2 cellular contexts compared by ENCODE assay signal in the genomic region with DNA sequence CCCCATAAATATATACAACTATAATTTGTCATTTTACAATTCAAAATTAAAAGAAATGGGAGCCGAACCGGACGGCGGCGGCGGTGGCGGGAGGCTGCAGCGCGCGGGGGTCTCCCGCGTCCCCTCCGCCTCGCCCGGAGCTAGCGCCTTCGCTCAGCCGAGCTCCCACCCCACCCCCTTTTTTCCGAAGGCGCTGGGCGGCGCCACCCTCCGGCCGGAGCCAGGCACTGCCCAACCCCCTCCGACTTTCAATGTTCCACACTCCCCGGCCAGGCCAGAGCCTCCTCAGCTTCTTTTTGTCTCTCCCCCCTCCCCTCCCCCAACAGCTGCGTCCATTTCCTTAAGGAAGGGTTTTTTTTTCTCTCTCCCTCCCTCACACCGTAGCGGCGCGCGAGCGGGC.
TF ChIP-seq lines count a peak whose summit lies in the region.

No MANE protein-coding gene starts in this region.

TF ChIP-seq in GM23338, 12 proteins besides CTCF, POLR2A, EP300 and RAD21 (continued from another document):
- TF ChIP-seq, protein P1, sequence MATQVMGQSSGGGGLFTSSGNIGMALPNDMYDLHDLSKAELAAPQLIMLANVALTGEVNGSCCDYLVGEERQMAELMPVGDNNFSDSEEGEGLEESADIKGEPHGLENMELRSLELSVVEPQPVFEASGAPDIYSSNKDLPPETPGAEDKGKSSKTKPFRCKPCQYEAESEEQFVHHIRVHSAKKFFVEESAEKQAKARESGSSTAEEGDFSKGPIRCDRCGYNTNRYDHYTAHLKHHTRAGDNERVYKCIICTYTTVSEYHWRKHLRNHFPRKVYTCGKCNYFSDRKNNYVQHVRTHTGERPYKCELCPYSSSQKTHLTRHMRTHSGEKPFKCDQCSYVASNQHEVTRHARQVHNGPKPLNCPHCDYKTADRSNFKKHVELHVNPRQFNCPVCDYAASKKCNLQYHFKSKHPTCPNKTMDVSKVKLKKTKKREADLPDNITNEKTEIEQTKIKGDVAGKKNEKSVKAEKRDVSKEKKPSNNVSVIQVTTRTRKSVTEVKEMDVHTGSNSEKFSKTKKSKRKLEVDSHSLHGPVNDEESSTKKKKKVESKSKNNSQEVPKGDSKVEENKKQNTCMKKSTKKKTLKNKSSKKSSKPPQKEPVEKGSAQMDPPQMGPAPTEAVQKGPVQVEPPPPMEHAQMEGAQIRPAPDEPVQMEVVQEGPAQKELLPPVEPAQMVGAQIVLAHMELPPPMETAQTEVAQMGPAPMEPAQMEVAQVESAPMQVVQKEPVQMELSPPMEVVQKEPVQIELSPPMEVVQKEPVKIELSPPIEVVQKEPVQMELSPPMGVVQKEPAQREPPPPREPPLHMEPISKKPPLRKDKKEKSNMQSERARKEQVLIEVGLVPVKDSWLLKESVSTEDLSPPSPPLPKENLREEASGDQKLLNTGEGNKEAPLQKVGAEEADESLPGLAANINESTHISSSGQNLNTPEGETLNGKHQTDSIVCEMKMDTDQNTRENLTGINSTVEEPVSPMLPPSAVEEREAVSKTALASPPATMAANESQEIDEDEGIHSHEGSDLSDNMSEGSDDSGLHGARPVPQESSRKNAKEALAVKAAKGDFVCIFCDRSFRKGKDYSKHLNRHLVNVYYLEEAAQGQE (IDR thresholded peaks at IDR 0.05; ENCODE audit: unreplicated experiment), result no peak
- TF ChIP-seq, protein P2, sequence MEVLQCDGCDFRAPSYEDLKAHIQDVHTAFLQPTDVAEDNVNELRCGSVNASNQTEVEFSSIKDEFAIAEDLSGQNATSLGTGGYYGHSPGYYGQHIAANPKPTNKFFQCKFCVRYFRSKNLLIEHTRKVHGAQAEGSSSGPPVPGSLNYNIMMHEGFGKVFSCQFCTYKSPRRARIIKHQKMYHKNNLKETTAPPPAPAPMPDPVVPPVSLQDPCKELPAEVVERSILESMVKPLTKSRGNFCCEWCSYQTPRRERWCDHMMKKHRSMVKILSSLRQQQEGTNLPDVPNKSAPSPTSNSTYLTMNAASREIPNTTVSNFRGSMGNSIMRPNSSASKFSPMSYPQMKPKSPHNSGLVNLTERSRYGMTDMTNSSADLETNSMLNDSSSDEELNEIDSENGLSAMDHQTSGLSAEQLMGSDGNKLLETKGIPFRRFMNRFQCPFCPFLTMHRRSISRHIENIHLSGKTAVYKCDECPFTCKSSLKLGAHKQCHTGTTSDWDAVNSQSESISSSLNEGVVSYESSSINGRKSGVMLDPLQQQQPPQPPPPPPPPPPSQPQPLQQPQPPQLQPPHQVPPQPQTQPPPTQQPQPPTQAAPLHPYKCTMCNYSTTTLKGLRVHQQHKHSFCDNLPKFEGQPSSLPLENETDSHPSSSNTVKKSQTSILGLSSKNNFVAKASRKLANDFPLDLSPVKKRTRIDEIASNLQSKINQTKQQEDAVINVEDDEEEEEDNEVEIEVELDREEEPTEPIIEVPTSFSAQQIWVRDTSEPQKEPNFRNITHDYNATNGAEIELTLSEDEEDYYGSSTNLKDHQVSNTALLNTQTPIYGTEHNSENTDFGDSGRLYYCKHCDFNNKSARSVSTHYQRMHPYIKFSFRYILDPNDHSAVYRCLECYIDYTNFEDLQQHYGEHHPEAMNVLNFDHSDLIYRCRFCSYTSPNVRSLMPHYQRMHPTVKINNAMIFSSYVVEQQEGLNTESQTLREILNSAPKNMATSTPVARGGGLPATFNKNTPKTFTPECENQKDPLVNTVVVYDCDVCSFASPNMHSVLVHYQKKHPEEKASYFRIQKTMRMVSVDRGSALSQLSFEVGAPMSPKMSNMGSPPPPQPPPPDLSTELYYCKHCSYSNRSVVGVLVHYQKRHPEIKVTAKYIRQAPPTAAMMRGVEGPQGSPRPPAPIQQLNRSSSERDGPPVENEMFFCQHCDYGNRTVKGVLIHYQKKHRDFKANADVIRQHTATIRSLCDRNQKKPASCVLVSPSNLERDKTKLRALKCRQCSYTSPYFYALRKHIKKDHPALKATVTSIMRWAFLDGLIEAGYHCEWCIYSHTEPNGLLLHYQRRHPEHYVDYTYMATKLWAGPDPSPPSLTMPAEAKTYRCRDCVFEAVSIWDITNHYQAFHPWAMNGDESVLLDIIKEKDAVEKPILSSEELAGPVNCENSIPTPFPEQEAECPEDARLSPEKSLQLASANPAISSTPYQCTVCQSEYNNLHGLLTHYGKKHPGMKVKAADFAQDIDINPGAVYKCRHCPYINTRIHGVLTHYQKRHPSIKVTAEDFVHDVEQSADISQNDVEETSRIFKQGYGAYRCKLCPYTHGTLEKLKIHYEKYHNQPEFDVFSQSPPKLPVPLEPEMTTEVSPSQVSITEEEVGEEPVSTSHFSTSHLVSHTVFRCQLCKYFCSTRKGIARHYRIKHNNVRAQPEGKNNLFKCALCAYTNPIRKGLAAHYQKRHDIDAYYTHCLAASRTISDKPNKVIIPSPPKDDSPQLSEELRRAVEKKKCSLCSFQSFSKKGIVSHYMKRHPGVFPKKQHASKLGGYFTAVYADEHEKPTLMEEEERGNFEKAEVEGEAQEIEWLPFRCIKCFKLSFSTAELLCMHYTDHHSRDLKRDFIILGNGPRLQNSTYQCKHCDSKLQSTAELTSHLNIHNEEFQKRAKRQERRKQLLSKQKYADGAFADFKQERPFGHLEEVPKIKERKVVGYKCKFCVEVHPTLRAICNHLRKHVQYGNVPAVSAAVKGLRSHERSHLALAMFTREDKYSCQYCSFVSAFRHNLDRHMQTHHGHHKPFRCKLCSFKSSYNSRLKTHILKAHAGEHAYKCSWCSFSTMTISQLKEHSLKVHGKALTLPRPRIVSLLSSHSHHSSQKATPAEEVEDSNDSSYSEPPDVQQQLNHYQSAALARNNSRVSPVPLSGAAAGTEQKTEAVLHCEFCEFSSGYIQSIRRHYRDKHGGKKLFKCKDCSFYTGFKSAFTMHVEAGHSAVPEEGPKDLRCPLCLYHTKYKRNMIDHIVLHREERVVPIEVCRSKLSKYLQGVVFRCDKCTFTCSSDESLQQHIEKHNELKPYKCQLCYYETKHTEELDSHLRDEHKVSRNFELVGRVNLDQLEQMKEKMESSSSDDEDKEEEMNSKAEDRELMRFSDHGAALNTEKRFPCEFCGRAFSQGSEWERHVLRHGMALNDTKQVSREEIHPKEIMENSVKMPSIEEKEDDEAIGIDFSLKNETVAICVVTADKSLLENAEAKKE (CRISPR knock-in tag; IDR thresholded peaks at IDR 0.05), result no peak
- no peak for TF ChIP-seq CREB1 (CRISPR knock-in tag; IDR thresholded peaks at IDR 0.05; ENCODE audit: low read depth)
- TF ChIP-seq, protein P3, sequence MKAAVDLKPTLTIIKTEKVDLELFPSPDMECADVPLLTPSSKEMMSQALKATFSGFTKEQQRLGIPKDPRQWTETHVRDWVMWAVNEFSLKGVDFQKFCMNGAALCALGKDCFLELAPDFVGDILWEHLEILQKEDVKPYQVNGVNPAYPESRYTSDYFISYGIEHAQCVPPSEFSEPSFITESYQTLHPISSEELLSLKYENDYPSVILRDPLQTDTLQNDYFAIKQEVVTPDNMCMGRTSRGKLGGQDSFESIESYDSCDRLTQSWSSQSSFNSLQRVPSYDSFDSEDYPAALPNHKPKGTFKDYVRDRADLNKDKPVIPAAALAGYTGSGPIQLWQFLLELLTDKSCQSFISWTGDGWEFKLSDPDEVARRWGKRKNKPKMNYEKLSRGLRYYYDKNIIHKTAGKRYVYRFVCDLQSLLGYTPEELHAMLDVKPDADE (IDR thresholded peaks at IDR 0.05), result no peak
- no peak for TF ChIP-seq STAT1 (IDR thresholded peaks at IDR 0.05; ENCODE audit: unreplicated experiment)
- no peak for TF ChIP-seq POLR2AphosphoS5 (IDR thresholded peaks at IDR 0.05; ENCODE audit: low read depth)
- no peak for TF ChIP-seq ZNF114 (CRISPR knock-in tag; IDR thresholded peaks at IDR 0.05)

TF ChIP-seq in WTC11, 78 proteins besides CTCF, POLR2A, EP300 and RAD21 (continued from another document):
- TF ChIP-seq, protein P4, sequence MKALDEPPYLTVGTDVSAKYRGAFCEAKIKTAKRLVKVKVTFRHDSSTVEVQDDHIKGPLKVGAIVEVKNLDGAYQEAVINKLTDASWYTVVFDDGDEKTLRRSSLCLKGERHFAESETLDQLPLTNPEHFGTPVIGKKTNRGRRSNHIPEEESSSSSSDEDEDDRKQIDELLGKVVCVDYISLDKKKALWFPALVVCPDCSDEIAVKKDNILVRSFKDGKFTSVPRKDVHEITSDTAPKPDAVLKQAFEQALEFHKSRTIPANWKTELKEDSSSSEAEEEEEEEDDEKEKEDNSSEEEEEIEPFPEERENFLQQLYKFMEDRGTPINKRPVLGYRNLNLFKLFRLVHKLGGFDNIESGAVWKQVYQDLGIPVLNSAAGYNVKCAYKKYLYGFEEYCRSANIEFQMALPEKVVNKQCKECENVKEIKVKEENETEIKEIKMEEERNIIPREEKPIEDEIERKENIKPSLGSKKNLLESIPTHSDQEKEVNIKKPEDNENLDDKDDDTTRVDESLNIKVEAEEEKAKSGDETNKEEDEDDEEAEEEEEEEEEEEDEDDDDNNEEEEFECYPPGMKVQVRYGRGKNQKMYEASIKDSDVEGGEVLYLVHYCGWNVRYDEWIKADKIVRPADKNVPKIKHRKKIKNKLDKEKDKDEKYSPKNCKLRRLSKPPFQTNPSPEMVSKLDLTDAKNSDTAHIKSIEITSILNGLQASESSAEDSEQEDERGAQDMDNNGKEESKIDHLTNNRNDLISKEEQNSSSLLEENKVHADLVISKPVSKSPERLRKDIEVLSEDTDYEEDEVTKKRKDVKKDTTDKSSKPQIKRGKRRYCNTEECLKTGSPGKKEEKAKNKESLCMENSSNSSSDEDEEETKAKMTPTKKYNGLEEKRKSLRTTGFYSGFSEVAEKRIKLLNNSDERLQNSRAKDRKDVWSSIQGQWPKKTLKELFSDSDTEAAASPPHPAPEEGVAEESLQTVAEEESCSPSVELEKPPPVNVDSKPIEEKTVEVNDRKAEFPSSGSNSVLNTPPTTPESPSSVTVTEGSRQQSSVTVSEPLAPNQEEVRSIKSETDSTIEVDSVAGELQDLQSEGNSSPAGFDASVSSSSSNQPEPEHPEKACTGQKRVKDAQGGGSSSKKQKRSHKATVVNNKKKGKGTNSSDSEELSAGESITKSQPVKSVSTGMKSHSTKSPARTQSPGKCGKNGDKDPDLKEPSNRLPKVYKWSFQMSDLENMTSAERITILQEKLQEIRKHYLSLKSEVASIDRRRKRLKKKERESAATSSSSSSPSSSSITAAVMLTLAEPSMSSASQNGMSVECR (CRISPR knock-in tag; IDR thresholded peaks at IDR 0.05; ENCODE audit: borderline replicate concordance), result no peak
- TF ChIP-seq, protein P5, sequence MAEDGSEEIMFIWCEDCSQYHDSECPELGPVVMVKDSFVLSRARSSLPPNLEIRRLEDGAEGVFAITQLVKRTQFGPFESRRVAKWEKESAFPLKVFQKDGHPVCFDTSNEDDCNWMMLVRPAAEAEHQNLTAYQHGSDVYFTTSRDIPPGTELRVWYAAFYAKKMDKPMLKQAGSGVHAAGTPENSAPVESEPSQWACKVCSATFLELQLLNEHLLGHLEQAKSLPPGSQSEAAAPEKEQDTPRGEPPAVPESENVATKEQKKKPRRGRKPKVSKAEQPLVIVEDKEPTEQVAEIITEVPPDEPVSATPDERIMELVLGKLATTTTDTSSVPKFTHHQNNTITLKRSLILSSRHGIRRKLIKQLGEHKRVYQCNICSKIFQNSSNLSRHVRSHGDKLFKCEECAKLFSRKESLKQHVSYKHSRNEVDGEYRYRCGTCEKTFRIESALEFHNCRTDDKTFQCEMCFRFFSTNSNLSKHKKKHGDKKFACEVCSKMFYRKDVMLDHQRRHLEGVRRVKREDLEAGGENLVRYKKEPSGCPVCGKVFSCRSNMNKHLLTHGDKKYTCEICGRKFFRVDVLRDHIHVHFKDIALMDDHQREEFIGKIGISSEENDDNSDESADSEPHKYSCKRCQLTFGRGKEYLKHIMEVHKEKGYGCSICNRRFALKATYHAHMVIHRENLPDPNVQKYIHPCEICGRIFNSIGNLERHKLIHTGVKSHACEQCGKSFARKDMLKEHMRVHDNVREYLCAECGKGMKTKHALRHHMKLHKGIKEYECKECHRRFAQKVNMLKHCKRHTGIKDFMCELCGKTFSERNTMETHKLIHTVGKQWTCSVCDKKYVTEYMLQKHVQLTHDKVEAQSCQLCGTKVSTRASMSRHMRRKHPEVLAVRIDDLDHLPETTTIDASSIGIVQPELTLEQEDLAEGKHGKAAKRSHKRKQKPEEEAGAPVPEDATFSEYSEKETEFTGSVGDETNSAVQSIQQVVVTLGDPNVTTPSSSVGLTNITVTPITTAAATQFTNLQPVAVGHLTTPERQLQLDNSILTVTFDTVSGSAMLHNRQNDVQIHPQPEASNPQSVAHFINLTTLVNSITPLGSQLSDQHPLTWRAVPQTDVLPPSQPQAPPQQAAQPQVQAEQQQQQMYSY (CRISPR knock-in tag; IDR thresholded peaks at IDR 0.05), result no peak
- TF ChIP-seq, protein P6, sequence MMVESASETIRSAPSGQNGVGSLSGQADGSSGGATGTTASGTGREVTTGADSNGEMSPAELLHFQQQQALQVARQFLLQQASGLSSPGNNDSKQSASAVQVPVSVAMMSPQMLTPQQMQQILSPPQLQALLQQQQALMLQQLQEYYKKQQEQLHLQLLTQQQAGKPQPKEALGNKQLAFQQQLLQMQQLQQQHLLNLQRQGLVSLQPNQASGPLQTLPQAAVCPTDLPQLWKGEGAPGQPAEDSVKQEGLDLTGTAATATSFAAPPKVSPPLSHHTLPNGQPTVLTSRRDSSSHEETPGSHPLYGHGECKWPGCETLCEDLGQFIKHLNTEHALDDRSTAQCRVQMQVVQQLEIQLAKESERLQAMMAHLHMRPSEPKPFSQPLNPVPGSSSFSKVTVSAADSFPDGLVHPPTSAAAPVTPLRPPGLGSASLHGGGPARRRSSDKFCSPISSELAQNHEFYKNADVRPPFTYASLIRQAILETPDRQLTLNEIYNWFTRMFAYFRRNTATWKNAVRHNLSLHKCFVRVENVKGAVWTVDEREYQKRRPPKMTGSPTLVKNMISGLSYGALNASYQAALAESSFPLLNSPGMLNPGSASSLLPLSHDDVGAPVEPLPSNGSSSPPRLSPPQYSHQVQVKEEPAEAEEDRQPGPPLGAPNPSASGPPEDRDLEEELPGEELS (CRISPR knock-in tag; IDR thresholded peaks at IDR 0.05), result no peak
- TF ChIP-seq, protein P7, sequence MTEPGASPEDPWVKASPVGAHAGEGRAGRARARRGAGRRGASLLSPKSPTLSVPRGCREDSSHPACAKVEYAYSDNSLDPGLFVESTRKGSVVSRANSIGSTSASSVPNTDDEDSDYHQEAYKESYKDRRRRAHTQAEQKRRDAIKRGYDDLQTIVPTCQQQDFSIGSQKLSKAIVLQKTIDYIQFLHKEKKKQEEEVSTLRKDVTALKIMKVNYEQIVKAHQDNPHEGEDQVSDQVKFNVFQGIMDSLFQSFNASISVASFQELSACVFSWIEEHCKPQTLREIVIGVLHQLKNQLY (CRISPR knock-in tag; IDR thresholded peaks at IDR 0.05), result no peak
- TF ChIP-seq ZNF671 (CRISPR knock-in tag; IDR thresholded peaks at IDR 0.05) (no peak), SMAD3 (CRISPR knock-in tag; IDR thresholded peaks at IDR 0.05; ENCODE audit: borderline replicate concordance) (no peak), PRRX2 (CRISPR knock-in tag; IDR thresholded peaks at IDR 0.05) (no peak)
